In genomic region chr3:169998668-169999131, GRCh38 we compare ENCODE assay signal across 8 cellular contexts. TPM values are rescaled to one million over a fixed set of nuclear protein-coding genes. Genes with fewer than 3 reads are reported as not detected.
A peak's percentile ranks its signal among the peaks of the same experiment; 100 is the strongest.
DNase-seq lines count a peak whose midpoint lies in the region; ATAC-seq and TF ChIP-seq lines count a peak whose summit lies in the region.

No MANE protein-coding gene starts in this region.

- intact Hi-C loops in body of pancreas (cut with DNase I): no loop called here

- peaks cover 0 to 2% of the 10 kb centered on the region in 2 donors for H3K36me3 ChIP-seq in body of pancreas (replicated peaks in 1 of 2; ENCODE audit: insufficient read depth in 1 of 2, low read depth in 2 of 2)

- no peaks in the 10 kb centered on the region for H3K4me1 ChIP-seq in body of pancreas

- H3K9me3 ChIP-seq in body of pancreas: no peaks in the 10 kb centered on the region

- no peaks in the 10 kb centered on the region for H3K27me3 ChIP-seq in body of pancreas

- H3K4me3 ChIP-seq in NB4 (ENCODE audit: low read depth, low read length) (no peak overlapping the region), body of pancreas (no peak overlapping the region)

- DNase-seq in EH (ENCODE audit: low read depth) (peak; percentile 89), NB4 (ENCODE audit: low read depth) (peak; percentile 23), fibroblast of the conjunctiva (ENCODE audit: low read depth) (peak; percentile 60), kidney glomerular epithelial cell (lab: John Stamatoyannopoulos, UW) (no peak), glomerular visceral epithelial cell (ENCODE audit: extremely low spot score) (no peak), body of pancreas (no peak), NCI-H774 (lab: John Stamatoyannopoulos, UW) (no peak)

- H3K27ac ChIP-seq in body of pancreas: no peak overlapping the region

- TF ChIP-seq POLR2A in NB4 (IDR thresholded peaks at IDR 0.05; ENCODE audit: extremely low read depth, insufficient read length): no peak
- TF ChIP-seq POLR2A in body of pancreas (IDR thresholded peaks at IDR 0.05): no peak

- ATAC-seq in GM21526 (IDR thresholded peaks at IDR 0.05; ENCODE audit: low FRiP score, unreplicated experiment) (peak; percentile 18), body of pancreas (no peak)

- TF ChIP-seq CTCF in NB4 (IDR thresholded peaks at IDR 0.05; ENCODE audit: low read depth, low read length): no peak
- no peak for TF ChIP-seq CTCF in body of pancreas (IDR thresholded peaks at IDR 0.05)

- 51 to 54% methylated on average over 2 of the region's 2 CpGs for WGBS in body of pancreas, 2 donors

RNA-seq across cellular contexts. Expression of gene SEC62, which starts 32.1 kb away (rescaled TPM):
- total RNA-seq in body of pancreas: 10 to 100 TPM; 30.9 to 31.0 TPM

RNA-seq across cellular contexts. Expression of gene GPR160, which starts 39.1 kb away (rescaled TPM):
- total RNA-seq in body of pancreas: 10 to 100 TPM; 26.4 to 31.9 TPM

Comparison
In these comparisons a context has a peak if more than half of its experiments do, and no peak if none do; other contexts are left out.
1. DNase-seq: peak in EH (single experiment), NB4 (single experiment) and fibroblast of the conjunctiva (single experiment); none in kidney glomerular epithelial cell (single experiment), glomerular visceral epithelial cell (single experiment), body of pancreas (0 of 4) and NCI-H774 (single experiment).